ENCODE assay signal across 19 cellular contexts in the genomic region with DNA sequence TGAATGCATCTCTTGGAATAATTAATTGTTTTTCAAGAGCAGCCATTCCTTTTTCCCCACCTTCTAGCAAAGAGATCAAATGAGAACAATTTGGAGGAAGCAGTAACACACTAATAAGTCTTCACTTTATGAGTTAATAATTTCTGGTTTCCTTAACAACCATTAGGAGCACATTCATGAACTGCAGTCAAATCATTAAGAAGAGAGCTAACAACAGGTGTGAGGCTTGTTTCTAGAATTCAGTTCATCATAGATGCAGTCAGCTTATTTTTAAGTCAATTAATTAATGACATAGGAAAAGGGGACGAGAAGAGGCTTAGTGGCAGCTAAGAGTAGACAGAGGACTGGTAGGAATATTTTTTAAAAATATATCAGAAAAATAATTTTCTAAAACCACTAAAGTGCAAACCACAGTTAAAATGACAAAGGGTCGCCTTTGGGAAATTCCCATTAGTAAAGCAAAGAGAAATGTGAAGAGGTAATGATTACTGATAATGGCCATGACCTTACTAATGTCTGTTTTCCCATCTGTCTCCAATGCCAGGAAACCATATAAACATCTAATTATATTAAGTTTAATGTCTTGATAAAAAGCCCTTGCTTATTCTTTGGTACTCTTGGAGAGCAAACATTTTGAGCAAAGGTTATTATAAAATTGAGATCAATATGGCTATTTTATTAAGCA.
"Had no signal": no experiment of that assay in that cellular context is flagged by ENCODE, and none has a peak within 500 bp of the region (broad histone marks: within the 10 kb centered on the region; RNA-seq: fewer than 3 reads in every experiment).

No MANE protein-coding gene starts in this region.

- DNase-seq: activated CD4-positive, alpha-beta T cell treated with anti-CD3 and anti-CD28 coated beads, Interleukin-2, amount 50 U/mL, for 1 hour; activated naive CD4-positive, alpha-beta T cell treated with anti-CD3 and anti-CD28 coated beads, Interleukin-2, amount 50 U/mL, for 16 hours; body of pancreas; cortex of kidney; effector CD8-positive, alpha-beta T cell; heart right ventricle; islet precursor cell; left ventricle myocardium inferior; mesenchymal stem cell; nucleus accumbens; right lobe of liver; spleen; stimulated activated CD4-positive, alpha-beta T cell treated with anti-CD3 and anti-CD28 coated beads, Interleukin-1b, Interleukin-23, amount 100 ng/mL, for 48 hours had no signal

- H3K36me3 ChIP-seq: heart right ventricle, left ventricle myocardium inferior, prostate gland, right lobe of liver, spleen, tibial nerve, vagina had no signal

- H3K9me3 ChIP-seq: body of pancreas, heart right ventricle, left ventricle myocardium inferior, prostate gland, right lobe of liver, spleen, tibial nerve, vagina had no signal

- ATAC-seq: body of pancreas; heart right ventricle; natural killer cell treated with Interleukin-12 subunit alpha and Interleukin-12 subunit beta and Interleukin-15 and Interleukin-18, amount 100 ng/mL, for 72 hours; stimulated activated memory B cell treated with anti-CD40 and anti-IgM and Interleukin-4, amounts not matched to agents 10 μg/mL and 1 μg/mL and 100 μg/mL, for 72 hours had no signal

- H3K27ac ChIP-seq: body of pancreas, heart right ventricle, left ventricle myocardium inferior, prostate gland, right lobe of liver, spleen, tibial nerve, vagina had no signal

- H3K27me3 ChIP-seq: body of pancreas, heart right ventricle, right lobe of liver, spleen, tibial nerve, vagina had no signal

- FAIRE-seq: frontal cortex had no signal

- H3K4me3 ChIP-seq: body of pancreas, heart right ventricle, left ventricle myocardium inferior, prostate gland, right lobe of liver, spleen, tibial nerve, vagina had no signal

- H3K4me1 ChIP-seq: body of pancreas, left ventricle myocardium inferior, prostate gland, right lobe of liver, spleen, tibial nerve, vagina had no signal
